In the genomic region with DNA sequence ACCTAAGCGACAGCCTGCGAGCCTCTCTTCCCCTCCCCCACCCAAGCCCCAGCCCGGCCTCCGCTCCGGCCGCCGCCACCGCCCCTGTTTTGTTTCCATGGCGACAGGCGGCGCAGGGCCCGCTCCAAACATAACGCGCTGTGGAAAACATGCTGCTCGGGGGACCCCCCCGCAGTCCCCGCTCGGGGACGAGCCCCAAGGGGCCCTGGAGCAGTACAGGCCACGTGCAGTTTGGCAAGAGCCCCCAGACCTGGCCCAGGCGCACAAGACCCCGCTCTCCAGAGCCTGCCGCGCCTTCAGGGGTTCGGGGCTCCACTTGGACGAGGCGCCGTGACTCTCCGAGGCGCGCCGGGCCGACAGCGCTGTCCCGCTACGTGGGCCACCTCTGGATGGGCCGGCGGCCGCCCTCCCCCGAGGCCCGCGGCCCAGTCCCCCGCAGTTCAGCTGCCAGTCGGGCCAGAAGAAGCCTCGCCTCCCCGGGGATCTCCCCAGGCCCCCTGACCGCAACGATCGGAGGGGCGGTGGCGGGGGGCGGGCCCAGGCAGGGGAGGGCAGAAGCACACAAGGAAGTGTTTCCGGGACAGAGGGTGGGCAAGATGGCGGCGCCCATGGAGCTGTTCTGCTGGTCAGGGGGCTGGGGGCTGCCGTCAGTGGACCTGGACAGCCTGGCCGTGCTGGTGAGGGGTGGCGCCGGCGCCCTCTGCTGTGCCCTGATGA, we compare ENCODE assay signal across 1 cellular context.
TF ChIP-seq lines count a peak whose summit lies in the region.

Gene MTX1, plus strand, starts transcription at position 40 of the 717 bp plus-strand sequence. Its CDS starts 110 bp downstream, at position 150.

TF ChIP-seq in K562, 482 proteins besides CTCF, POLR2A, EP300 and RAD21 (continued from another document and continues in another):
- TF ChIP-seq MGA (IDR thresholded peaks at IDR 0.05): no peak
- no peak for TF ChIP-seq ZNF583 (CRISPR knock-in tag; IDR thresholded peaks at IDR 0.05)
- no peak for TF ChIP-seq DNMT1 (IDR thresholded peaks at IDR 0.05)
- TF ChIP-seq ZNF449 (CRISPR knock-in tag; IDR thresholded peaks at IDR 0.05): no peak
- TF ChIP-seq ZNF384 (IDR thresholded peaks at IDR 0.05; ENCODE audit: low read depth, low read length): no peak
- TF ChIP-seq JUND (IDR thresholded peaks at IDR 0.05; ENCODE audit: borderline replicate concordance, low read depth, low read length): no peak
- no peak for TF ChIP-seq JUND (tag; IDR thresholded peaks at IDR 0.05; ENCODE audit: borderline replicate concordance, low read depth, low read length)
- no peak for TF ChIP-seq ESRRB (CRISPR knock-in tag; IDR thresholded peaks at IDR 0.05; ENCODE audit: borderline replicate concordance)
- TF ChIP-seq SRSF1 (IDR thresholded peaks at IDR 0.05; ENCODE audit: low read depth, low read length): no peak
- TF ChIP-seq PCBP1 (IDR thresholded peaks at IDR 0.05; ENCODE audit: low read depth, low read length, poor library complexity, severe bottlenecking): peak; percentile 65
- no peak; the same call in 1 of the 2 replicates for TF ChIP-seq ELF1 (tag; IDR thresholded peaks at IDR 0.05)
- peak; percentile 71 for TF ChIP-seq L3MBTL2 (IDR thresholded peaks at IDR 0.05)
- TF ChIP-seq ZNF507 (tag; conservative IDR thresholded peaks at IDR 0.05): no peak
- TF ChIP-seq NFE2L1 (tag; IDR thresholded peaks at IDR 0.05; ENCODE audit: borderline replicate concordance, low read depth): no peak
- TF ChIP-seq HDAC8 (tag; IDR thresholded peaks at IDR 0.05): no peak
- no peak for TF ChIP-seq PTRF (tag; IDR thresholded peaks at IDR 0.05)
- TF ChIP-seq ZNF778 (CRISPR knock-in tag; IDR thresholded peaks at IDR 0.05): no peak
- TF ChIP-seq CREB3L1 (IDR thresholded peaks at IDR 0.05; ENCODE audit: borderline replicate concordance, low read depth): no peak
- no peak for TF ChIP-seq ETV5 (CRISPR knock-in tag; IDR thresholded peaks at IDR 0.05; ENCODE audit: low read depth)
- peak; percentile 99 for TF ChIP-seq ZFX (CRISPR knock-in tag; IDR thresholded peaks at IDR 0.05)
- TF ChIP-seq RHOXF2B (CRISPR knock-in tag; conservative IDR thresholded peaks at IDR 0.05): no peak
- TF ChIP-seq MYNN (IDR thresholded peaks at IDR 0.05): 0 out of 2 replicates have a peak, but pooled peaks have one; percentile 36
- no peak for TF ChIP-seq MYNN (CRISPR knock-in tag; IDR thresholded peaks at IDR 0.05)
- no peak for TF ChIP-seq IRF2 (CRISPR knock-in tag; IDR thresholded peaks at IDR 0.05)
- TF ChIP-seq, protein P1, sequence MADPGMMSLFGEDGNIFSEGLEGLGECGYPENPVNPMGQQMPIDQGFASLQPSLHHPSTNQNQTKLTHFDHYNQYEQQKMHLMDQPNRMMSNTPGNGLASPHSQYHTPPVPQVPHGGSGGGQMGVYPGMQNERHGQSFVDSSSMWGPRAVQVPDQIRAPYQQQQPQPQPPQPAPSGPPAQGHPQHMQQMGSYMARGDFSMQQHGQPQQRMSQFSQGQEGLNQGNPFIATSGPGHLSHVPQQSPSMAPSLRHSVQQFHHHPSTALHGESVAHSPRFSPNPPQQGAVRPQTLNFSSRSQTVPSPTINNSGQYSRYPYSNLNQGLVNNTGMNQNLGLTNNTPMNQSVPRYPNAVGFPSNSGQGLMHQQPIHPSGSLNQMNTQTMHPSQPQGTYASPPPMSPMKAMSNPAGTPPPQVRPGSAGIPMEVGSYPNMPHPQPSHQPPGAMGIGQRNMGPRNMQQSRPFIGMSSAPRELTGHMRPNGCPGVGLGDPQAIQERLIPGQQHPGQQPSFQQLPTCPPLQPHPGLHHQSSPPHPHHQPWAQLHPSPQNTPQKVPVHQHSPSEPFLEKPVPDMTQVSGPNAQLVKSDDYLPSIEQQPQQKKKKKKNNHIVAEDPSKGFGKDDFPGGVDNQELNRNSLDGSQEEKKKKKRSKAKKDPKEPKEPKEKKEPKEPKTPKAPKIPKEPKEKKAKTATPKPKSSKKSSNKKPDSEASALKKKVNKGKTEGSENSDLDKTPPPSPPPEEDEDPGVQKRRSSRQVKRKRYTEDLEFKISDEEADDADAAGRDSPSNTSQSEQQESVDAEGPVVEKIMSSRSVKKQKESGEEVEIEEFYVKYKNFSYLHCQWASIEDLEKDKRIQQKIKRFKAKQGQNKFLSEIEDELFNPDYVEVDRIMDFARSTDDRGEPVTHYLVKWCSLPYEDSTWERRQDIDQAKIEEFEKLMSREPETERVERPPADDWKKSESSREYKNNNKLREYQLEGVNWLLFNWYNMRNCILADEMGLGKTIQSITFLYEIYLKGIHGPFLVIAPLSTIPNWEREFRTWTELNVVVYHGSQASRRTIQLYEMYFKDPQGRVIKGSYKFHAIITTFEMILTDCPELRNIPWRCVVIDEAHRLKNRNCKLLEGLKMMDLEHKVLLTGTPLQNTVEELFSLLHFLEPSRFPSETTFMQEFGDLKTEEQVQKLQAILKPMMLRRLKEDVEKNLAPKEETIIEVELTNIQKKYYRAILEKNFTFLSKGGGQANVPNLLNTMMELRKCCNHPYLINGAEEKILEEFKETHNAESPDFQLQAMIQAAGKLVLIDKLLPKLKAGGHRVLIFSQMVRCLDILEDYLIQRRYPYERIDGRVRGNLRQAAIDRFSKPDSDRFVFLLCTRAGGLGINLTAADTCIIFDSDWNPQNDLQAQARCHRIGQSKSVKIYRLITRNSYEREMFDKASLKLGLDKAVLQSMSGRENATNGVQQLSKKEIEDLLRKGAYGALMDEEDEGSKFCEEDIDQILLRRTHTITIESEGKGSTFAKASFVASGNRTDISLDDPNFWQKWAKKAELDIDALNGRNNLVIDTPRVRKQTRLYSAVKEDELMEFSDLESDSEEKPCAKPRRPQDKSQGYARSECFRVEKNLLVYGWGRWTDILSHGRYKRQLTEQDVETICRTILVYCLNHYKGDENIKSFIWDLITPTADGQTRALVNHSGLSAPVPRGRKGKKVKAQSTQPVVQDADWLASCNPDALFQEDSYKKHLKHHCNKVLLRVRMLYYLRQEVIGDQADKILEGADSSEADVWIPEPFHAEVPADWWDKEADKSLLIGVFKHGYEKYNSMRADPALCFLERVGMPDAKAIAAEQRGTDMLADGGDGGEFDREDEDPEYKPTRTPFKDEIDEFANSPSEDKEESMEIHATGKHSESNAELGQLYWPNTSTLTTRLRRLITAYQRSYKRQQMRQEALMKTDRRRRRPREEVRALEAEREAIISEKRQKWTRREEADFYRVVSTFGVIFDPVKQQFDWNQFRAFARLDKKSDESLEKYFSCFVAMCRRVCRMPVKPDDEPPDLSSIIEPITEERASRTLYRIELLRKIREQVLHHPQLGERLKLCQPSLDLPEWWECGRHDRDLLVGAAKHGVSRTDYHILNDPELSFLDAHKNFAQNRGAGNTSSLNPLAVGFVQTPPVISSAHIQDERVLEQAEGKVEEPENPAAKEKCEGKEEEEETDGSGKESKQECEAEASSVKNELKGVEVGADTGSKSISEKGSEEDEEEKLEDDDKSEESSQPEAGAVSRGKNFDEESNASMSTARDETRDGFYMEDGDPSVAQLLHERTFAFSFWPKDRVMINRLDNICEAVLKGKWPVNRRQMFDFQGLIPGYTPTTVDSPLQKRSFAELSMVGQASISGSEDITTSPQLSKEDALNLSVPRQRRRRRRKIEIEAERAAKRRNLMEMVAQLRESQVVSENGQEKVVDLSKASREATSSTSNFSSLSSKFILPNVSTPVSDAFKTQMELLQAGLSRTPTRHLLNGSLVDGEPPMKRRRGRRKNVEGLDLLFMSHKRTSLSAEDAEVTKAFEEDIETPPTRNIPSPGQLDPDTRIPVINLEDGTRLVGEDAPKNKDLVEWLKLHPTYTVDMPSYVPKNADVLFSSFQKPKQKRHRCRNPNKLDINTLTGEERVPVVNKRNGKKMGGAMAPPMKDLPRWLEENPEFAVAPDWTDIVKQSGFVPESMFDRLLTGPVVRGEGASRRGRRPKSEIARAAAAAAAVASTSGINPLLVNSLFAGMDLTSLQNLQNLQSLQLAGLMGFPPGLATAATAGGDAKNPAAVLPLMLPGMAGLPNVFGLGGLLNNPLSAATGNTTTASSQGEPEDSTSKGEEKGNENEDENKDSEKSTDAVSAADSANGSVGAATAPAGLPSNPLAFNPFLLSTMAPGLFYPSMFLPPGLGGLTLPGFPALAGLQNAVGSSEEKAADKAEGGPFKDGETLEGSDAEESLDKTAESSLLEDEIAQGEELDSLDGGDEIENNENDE (IDR thresholded peaks at IDR 0.05; ENCODE audit: low read depth, low read length): no peak
- no peak for TF ChIP-seq ILF3 (IDR thresholded peaks at IDR 0.05; ENCODE audit: borderline replicate concordance)
- TF ChIP-seq ZNF311 (CRISPR knock-in tag; IDR thresholded peaks at IDR 0.05): no peak
- TF ChIP-seq YY1 (IDR thresholded peaks at IDR 0.05; ENCODE audit: borderline replicate concordance in 1 of 3, control insufficient read depth in 1 of 3, extremely low read depth in 1 of 3, insufficient read depth in 3 of 3, insufficient read length in 1 of 3, insufficient replicate concordance in 2 of 3, low read depth in 1 of 3, low read length in 2 of 3): peak; percentile 91 to 98 (median 96)
